ENCODE assay signal across 14 cellular contexts in genomic region chr1:227560393-227560792, GRCh38.
"Had no signal": no experiment of that assay in that cellular context is flagged by ENCODE, and none has a peak within 500 bp of the region (broad histone marks: within the 10 kb centered on the region; RNA-seq: fewer than 3 reads in every experiment).

No MANE protein-coding gene starts in this region.

- H3K4me1 ChIP-seq: prostate gland, right lobe of liver had no signal

- H3K27ac Mint-ChIP-seq: activated CD4-positive, alpha-beta memory T cell treated with anti-CD3 and anti-CD28 coated beads for 36 hours; activated naive CD8-positive, alpha-beta T cell treated with anti-CD3 and anti-CD28 coated beads, Interleukin-2, amount 50 U/mL, for 24 hours; nephron had no signal

- H3K4me2 ChIP-seq: hepatocyte had no signal

- H3K4me3 ChIP-seq: hepatocyte, lower lobe of right lung, prostate gland, right lobe of liver, thyroid gland had no signal

- H3K9me3 ChIP-seq: prostate gland, thyroid gland had no signal

- H2AFZ ChIP-seq: hepatocyte had no signal

- ATAC-seq: activated naive CD8-positive, alpha-beta T cell treated with anti-CD3 and anti-CD28 coated beads, Interleukin-2, amount 50 U/mL, for 24 hours; lower lobe of right lung; right lobe of liver had no signal

- DNase-seq: activated CD4-positive, alpha-beta memory T cell treated with anti-CD3 and anti-CD28 coated beads for 36 hours; activated naive CD8-positive, alpha-beta T cell treated with anti-CD3 and anti-CD28 coated beads, Interleukin-2, amount 50 U/mL, for 24 hours; cortex of kidney; effector CD8-positive, alpha-beta T cell; kidney glomerular epithelial cell; lower lobe of right lung; stimulated activated CD4-positive, alpha-beta T cell treated with anti-CD3 and anti-CD28 coated beads, Interleukin-1b, Interleukin-23, amount 100 ng/mL, for 48 hours; stimulated activated naive CD4-positive, alpha-beta T cell; thyroid gland had no signal

- H3K4me3 Mint-ChIP-seq: activated CD4-positive, alpha-beta memory T cell treated with anti-CD3 and anti-CD28 coated beads for 36 hours; activated naive CD8-positive, alpha-beta T cell treated with anti-CD3 and anti-CD28 coated beads, Interleukin-2, amount 50 U/mL, for 24 hours had no signal

- H3K9me3 Mint-ChIP-seq: activated CD4-positive, alpha-beta memory T cell treated with anti-CD3 and anti-CD28 coated beads for 36 hours had no signal

- H3K27ac ChIP-seq: epithelial cell of prostate, hepatocyte, lower lobe of right lung, prostate gland, right lobe of liver, thyroid gland had no signal

- H3K27me3 ChIP-seq: hepatocyte, right lobe of liver, thyroid gland had no signal

- H3K36me3 ChIP-seq: lower lobe of right lung, prostate gland, right lobe of liver, thyroid gland had no signal
